Comparison of ENCODE assay signal across 33 cellular contexts in genomic region chr11:102478660-102479245, GRCh38. TPM values are rescaled to one million over a fixed set of nuclear protein-coding genes. Genes with fewer than 3 reads are reported as not detected.
DNase-seq lines count a peak whose midpoint lies in the region; ATAC-seq, FAIRE-seq and TF ChIP-seq lines count a peak whose summit lies in the region.
"Had no signal": no experiment of that assay in that cellular context is flagged by ENCODE, and none has a peak within 500 bp of the region (broad histone marks: within the 10 kb centered on the region; RNA-seq: fewer than 3 reads in every experiment).

No MANE protein-coding gene starts in this region.

- no peak for TF ChIP-seq POLR2A in GM12892 (IDR thresholded peaks at IDR 0.05; ENCODE audit: low read depth, low read length)

- ATAC-seq in GM23338 (no peak), HG03457 (IDR thresholded peaks at IDR 0.05; ENCODE audit: unreplicated experiment) (no peak), HG02763 (IDR thresholded peaks at IDR 0.05; ENCODE audit: unreplicated experiment) (no peak), left cardiac atrium (no peak)
- no peak for ATAC-seq in activated T-helper 17 cell treated with anti-CD3 and anti-CD28 coated beads, Interleukin-2, amount 50 U/mL, for 72 hours (replicated peaks)
- ATAC-seq: effector memory CD8-positive, alpha-beta T cell; left lung; Right ventricle myocardium inferior; sciatic nerve; SK-N-SH treated with all-trans-retinoic acid at 6 μM for 48 hours; stimulated activated memory B cell treated with anti-CD40 and anti-IgM and Interleukin-4, amounts not matched to agents 10 μg/mL and 1 μg/mL and 100 μg/mL, for 72 hours had no signal

- H3K27ac Mint-ChIP-seq in GM23338 (no peak overlapping the region), mesothelial cell of epicardium (peak overlapping the region; percentile 82)
- no peak overlapping the region for H3K27ac Mint-ChIP-seq in activated T-helper 17 cell treated with anti-CD3 and anti-CD28 coated beads, Interleukin-2, amount 50 U/mL, for 72 hours
- H3K27ac Mint-ChIP-seq: effector memory CD8-positive, alpha-beta T cell; HFFc6; progenitor cell of endocrine pancreas had no signal

- no peaks in the 10 kb centered on the region for H3K27me3 ChIP-seq in GM23338 (ENCODE audit: insufficient read depth)
- H3K27me3 ChIP-seq: left lung, suprapubic skin had no signal

- no peaks in the 10 kb centered on the region for H4K20me1 ChIP-seq in GM23338 (replicated peaks; ENCODE audit: insufficient read depth)

- H2AFZ ChIP-seq in GM23338: peak overlapping the region; percentile 35; the same call in 1 of the 2 replicates

- H3K4me2 ChIP-seq in GM23338: no peak overlapping the region

- no peaks in the 10 kb centered on the region for H3K9me2 ChIP-seq in GM23338 (ENCODE audit: insufficient read depth)

- no peak overlapping the region for H3K4me3 ChIP-seq in GM23338
- H3K4me3 ChIP-seq: left lung, suprapubic skin had no signal

- FAIRE-seq in GM12892 (lab: Jason Lieb, UNC): no peak
- FAIRE-seq: frontal cortex had no signal

- intact Hi-C loops in left cardiac atrium (cut with DNase I): no loop called here

- H3K4me1 ChIP-seq in GM23338 (ENCODE audit: insufficient read depth): peaks cover 14% of the 10 kb centered on the region; the same call in 1 of the 2 replicates

- no peak for TF ChIP-seq CTCF in GM23338 (conservative IDR thresholded peaks at IDR 0.05; ENCODE audit: low read depth in 2 of 2)
- no peak for TF ChIP-seq CTCF in mesothelial cell of epicardium (IDR thresholded peaks at IDR 0.05; ENCODE audit: unreplicated experiment)

- H3K27me3 Mint-ChIP-seq in GM23338 (ENCODE audit: insufficient read depth, low read depth, poor library complexity) (no peaks in the 10 kb centered on the region), mesothelial cell of epicardium (ENCODE audit: low read depth) (no peaks in the 10 kb centered on the region)
- no peaks in the 10 kb centered on the region for H3K27me3 Mint-ChIP-seq in activated T-helper 17 cell treated with anti-CD3 and anti-CD28 coated beads, Interleukin-2, amount 50 U/mL, for 72 hours
- H3K27me3 Mint-ChIP-seq: activated naive CD8-positive, alpha-beta T cell treated with anti-CD3 and anti-CD28 coated beads, Interleukin-2, amount 10 ng/mL, durations not matched to agents 7 days and 5 days; effector memory CD8-positive, alpha-beta T cell; progenitor cell of endocrine pancreas had no signal

- H3K27ac ChIP-seq in GM23338 (ENCODE audit: low read depth): no peak overlapping the region
- H3K27ac ChIP-seq: left lung, suprapubic skin had no signal

- H3K4me3 Mint-ChIP-seq in GM23338 (no peak overlapping the region), mesothelial cell of epicardium (no peak overlapping the region)
- peak overlapping the region; percentile 68 for H3K4me3 Mint-ChIP-seq in activated T-helper 17 cell treated with anti-CD3 and anti-CD28 coated beads, Interleukin-2, amount 50 U/mL, for 72 hours
- H3K4me3 Mint-ChIP-seq: activated naive CD8-positive, alpha-beta T cell treated with anti-CD3 and anti-CD28 coated beads, Interleukin-2, amount 10 ng/mL, durations not matched to agents 7 days and 5 days; effector memory CD8-positive, alpha-beta T cell; HFFc6; naive B cell; stimulated activated memory B cell treated with anti-CD40 and anti-IgM and Interleukin-4, amounts not matched to agents 10 μg/mL and 1 μg/mL and 100 μg/mL, for 72 hours had no signal

- H3K36me3 ChIP-seq in GM23338 (ENCODE audit: insufficient read depth): no peaks in the 10 kb centered on the region
- H3K36me3 ChIP-seq: left lung, suprapubic skin had no signal

- H3K4me1 Mint-ChIP-seq in GM23338 (peaks cover 19% of the 10 kb centered on the region), mesothelial cell of epicardium (peaks cover 38% of the 10 kb centered on the region)
- H3K4me1 Mint-ChIP-seq in activated T-helper 17 cell treated with anti-CD3 and anti-CD28 coated beads, Interleukin-2, amount 50 U/mL, for 72 hours: peaks cover 34% of the 10 kb centered on the region

- no peak for DNase-seq in GM23338 (ENCODE audit: low spot score)
- DNase-seq in MV-4-11 (lab: John Stamatoyannopoulos, UW): peak; percentile 29
- no peak for DNase-seq in mesothelial cell of epicardium (ENCODE audit: low spot score in 2 of 2, unreplicated experiment in 2 of 2)
- DNase-seq in GM12892 (ENCODE audit: insufficient read length): no peak
- DNase-seq in left cardiac atrium: no peak
- DNase-seq: activated CD4-positive, alpha-beta T cell treated with anti-CD3 and anti-CD28 coated beads, Interleukin-2, amount 50 U/mL, for 48 hours; activated CD8-positive, alpha-beta memory T cell treated with anti-CD3 and anti-CD28 coated beads, Interleukin-2, amount 50 U/mL, for 48 hours; activated naive CD8-positive, alpha-beta T cell treated with anti-CD3 and anti-CD28 coated beads, Interleukin-2, amount 10 ng/mL, durations not matched to agents 7 days and 5 days; C1 segment of cervical spinal cord; caudate nucleus; cortex of kidney; DND-41; effector memory CD8-positive, alpha-beta T cell; erythroblast; GOT3; HFFc6; hippocampal formation; left lung; naive B cell; NCI-H146; stimulated activated CD4-positive, alpha-beta T cell treated with anti-CD3 and anti-CD28 coated beads, Interleukin-4, amount 100 ng/mL, for 24 hours; T1000 had no signal

- H3K79me2 ChIP-seq in GM23338 (replicated peaks; ENCODE audit: insufficient read depth): no peaks in the 10 kb centered on the region

- no peaks in the 10 kb centered on the region for H3K36me3 Mint-ChIP-seq in GM23338 (ENCODE audit: low read depth)
- H3K36me3 Mint-ChIP-seq in activated T-helper 17 cell treated with anti-CD3 and anti-CD28 coated beads, Interleukin-2, amount 50 U/mL, for 72 hours (ENCODE audit: low read depth): no peaks in the 10 kb centered on the region
- no peaks in the 10 kb centered on the region for H3K36me3 Mint-ChIP-seq in mesothelial cell of epicardium
- H3K36me3 Mint-ChIP-seq: naive B cell; stimulated activated memory B cell treated with anti-CD40 and anti-IgM and Interleukin-4, amounts not matched to agents 10 μg/mL and 1 μg/mL and 100 μg/mL, for 72 hours had no signal

- H3K9me3 Mint-ChIP-seq in GM23338 (no peaks in the 10 kb centered on the region), mesothelial cell of epicardium (no peaks in the 10 kb centered on the region)
- H3K9me3 Mint-ChIP-seq in activated T-helper 17 cell treated with anti-CD3 and anti-CD28 coated beads, Interleukin-2, amount 50 U/mL, for 72 hours: no peaks in the 10 kb centered on the region
- H3K9me3 Mint-ChIP-seq: activated naive CD8-positive, alpha-beta T cell treated with anti-CD3 and anti-CD28 coated beads, Interleukin-2, amount 10 ng/mL, durations not matched to agents 7 days and 5 days; effector memory CD8-positive, alpha-beta T cell; HFFc6; naive B cell; stimulated activated memory B cell treated with anti-CD40 and anti-IgM and Interleukin-4, amounts not matched to agents 10 μg/mL and 1 μg/mL and 100 μg/mL, for 72 hours had no signal

- no peaks in the 10 kb centered on the region for H3F3A ChIP-seq in GM23338 (replicated peaks; ENCODE audit: low read depth)

TF ChIP-seq in GM23338, 12 proteins besides CTCF, POLR2A, EP300 and RAD21 (continues in another document):
- TF ChIP-seq CREB1 (CRISPR knock-in tag; IDR thresholded peaks at IDR 0.05; ENCODE audit: low read depth) (no peak), JUNB (IDR thresholded peaks at IDR 0.05; ENCODE audit: unreplicated experiment) (no peak), REST (IDR thresholded peaks at IDR 0.05; ENCODE audit: unreplicated experiment) (no peak), NANOG (IDR thresholded peaks at IDR 0.05; ENCODE audit: borderline replicate concordance) (no peak), POLR2AphosphoS5 (IDR thresholded peaks at IDR 0.05; ENCODE audit: low read depth) (no peak), EZH2 (IDR thresholded peaks at IDR 0.05; ENCODE audit: low read depth, unreplicated experiment) (no peak)

RNA-seq across cellular contexts. Expression of gene TMEM123, which starts 26.2 kb away (rescaled TPM):
- 61.0 and 63.0 TPM in 2 replicates for total RNA-seq in GM23338 (2014; rRNA removed; shearing (Covaris generic))
- 37.6 and 44.1 TPM in 2 replicates for polyA plus RNA-seq in GM23338 (2016; fragmentation: Nextera tagmentation; extraction: Ambion mirVana)
- total RNA-seq in activated T-helper 17 cell treated with anti-CD3 and anti-CD28 coated beads, Interleukin-2, amount 50 U/mL, for 72 hours: 100 to 1,000 TPM; 140 to 209 TPM
- total RNA-seq in mesothelial cell of epicardium (131 to 144 TPM (median 137 TPM) in 3 replicates), left cardiac atrium (10 to 100 TPM; 80.5 to 89.0 TPM)
- polyA plus RNA-seq in GM12892 (2012; ENCODE audit: missing spikeins): 128 TPM

RNA-seq across cellular contexts. Expression of gene MMP7, which starts 51.8 kb away (rescaled TPM):
- not detected in 2 replicates for total RNA-seq in GM23338 (2014; rRNA removed; shearing (Covaris generic))
- polyA plus RNA-seq in GM23338 (2016; fragmentation: Nextera tagmentation; extraction: Ambion mirVana): not detected in 2 replicates
- total RNA-seq in activated T-helper 17 cell treated with anti-CD3 and anti-CD28 coated beads, Interleukin-2, amount 50 U/mL, for 72 hours: not detected
- 0.20 TPM in 1 of 3 replicates, not detected in the others for total RNA-seq in mesothelial cell of epicardium
- polyA plus RNA-seq in GM12892 (2012; ENCODE audit: missing spikeins): 5.7 TPM
- under 1 TPM in 1 of 2 donors, not detected in 1; 0.32 TPM for total RNA-seq in left cardiac atrium
- total RNA-seq: activated naive CD8-positive, alpha-beta T cell treated with anti-CD3 and anti-CD28 coated beads, Interleukin-2, amount 10 ng/mL, durations not matched to agents 7 days and 5 days; frontal cortex; HFFc6; progenitor cell of endocrine pancreas; Right ventricle myocardium inferior; sciatic nerve had no signal
- polyA plus RNA-seq: AG04450 had no signal
